In the genomic region with DNA sequence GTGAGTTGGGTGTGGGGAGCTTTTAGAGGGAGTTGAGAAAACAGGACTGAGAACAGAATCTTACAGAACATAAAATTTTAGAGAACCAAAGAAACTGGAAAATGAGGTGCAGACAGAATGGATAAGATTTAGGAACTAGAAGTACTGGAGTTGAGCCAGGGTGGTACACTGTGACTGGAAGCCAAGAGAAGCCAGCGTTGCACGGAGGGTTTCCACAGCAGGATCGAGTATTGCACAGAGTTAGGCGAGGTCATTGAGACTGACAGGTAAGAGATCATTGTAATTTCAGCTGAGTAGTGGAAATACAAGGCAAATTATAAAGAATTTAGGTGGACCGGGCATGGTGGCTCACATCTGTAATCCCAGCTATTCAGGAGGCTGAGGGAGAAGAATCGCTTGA, we compare ENCODE assay signal across 37 cellular contexts. TPM values are rescaled to one million over a fixed set of nuclear protein-coding genes. Genes with fewer than 3 reads are reported as not detected.
"Had no signal": no experiment of that assay in that cellular context is flagged by ENCODE, and none has a peak within 500 bp of the region (broad histone marks: within the 10 kb centered on the region; RNA-seq: fewer than 3 reads in every experiment).

No MANE protein-coding gene starts in this region.

- H3K4me3 Mint-ChIP-seq: activated B cell treated with CpG ODN at 0.5 μM for 24 hours; activated CD8-positive, alpha-beta T cell treated with anti-CD3 and anti-CD28 coated beads for 36 hours; activated naive CD8-positive, alpha-beta T cell; activated T-cell treated with anti-CD3 and anti-CD28 coated beads, Interleukin-2, amount 50 U/mL, for 4 hours; activated T-helper 17 cell treated with anti-CD3 and anti-CD28 coated beads, Interleukin-2, amount 50 U/mL, for 72 hours; central memory CD8-positive, alpha-beta T cell; effector memory CD8-positive, alpha-beta T cell; T-helper 17 cell; T-helper 2 cell treated with Interferon-gamma antibody and Interleukin-4, amounts not matched to agents 5 μg/mL and 100 μg/mL, for 36 hours had no signal

- DNase-seq: activated B cell treated with CpG ODN at 0.5 μM for 24 hours; activated CD4-positive, alpha-beta T cell treated with anti-CD3 and anti-CD28 coated beads for 48 hours; activated CD4-positive, alpha-beta T cell treated with anti-CD3 and anti-CD28 coated beads, Interleukin-2, amount 50 U/mL, for 1 hour; activated CD4-positive, alpha-beta T cell treated with anti-CD3 and anti-CD28 coated beads, Interleukin-2, amount 50 U/mL, for 48 hours; activated CD8-positive, alpha-beta memory T cell treated with anti-CD3 and anti-CD28 coated beads for 24 hours; activated CD8-positive, alpha-beta T cell treated with anti-CD3 and anti-CD28 coated beads for 36 hours; activated effector memory CD4-positive, alpha-beta T cell treated with Interleukin-2 at 50 U/mL for 16 hours; activated gamma-delta T cell treated with Interleukin-2 at 50 U/mL for 16 hours; activated naive CD4-positive, alpha-beta T cell treated with anti-CD3 and anti-CD28 coated beads, Interleukin-2, amount 50 U/mL, for 16 hours; activated naive CD4-positive, alpha-beta T cell treated with Interleukin-2 at 50 U/mL for 16 hours; activated T-cell treated with anti-CD3 and anti-CD28 coated beads, Interleukin-2, amount 50 U/mL, for 4 hours; amniotic stem cell; anterior cingulate cortex; brain microvascular endothelial cell; dermis blood vessel endothelial cell; effector CD4-positive, alpha-beta T cell; effector memory CD8-positive, alpha-beta T cell; erythroblast; esophagus squamous epithelium; foreskin melanocyte; T-helper 1 cell; T-helper 17 cell; T1000; WERI-Rb-1 had no signal

- H3K27me3 Mint-ChIP-seq: activated naive CD8-positive, alpha-beta T cell had no signal

- H3K36me3 Mint-ChIP-seq: activated naive CD8-positive, alpha-beta T cell had no signal

- H3K4me1 Mint-ChIP-seq: activated B cell treated with CpG ODN at 0.5 μM for 24 hours; activated T-helper 17 cell treated with anti-CD3 and anti-CD28 coated beads, Interleukin-2, amount 50 U/mL, for 72 hours had no signal

- H3K27ac Mint-ChIP-seq: activated B cell treated with CpG ODN at 0.5 μM for 24 hours; activated CD8-positive, alpha-beta T cell treated with anti-CD3 and anti-CD28 coated beads for 36 hours; activated naive CD8-positive, alpha-beta T cell; activated T-helper 17 cell treated with anti-CD3 and anti-CD28 coated beads, Interleukin-2, amount 50 U/mL, for 72 hours; T-helper 17 cell had no signal

- H3K9me3 Mint-ChIP-seq: activated B cell treated with CpG ODN at 0.5 μM for 24 hours; activated CD8-positive, alpha-beta T cell treated with anti-CD3 and anti-CD28 coated beads for 36 hours; activated T-cell treated with anti-CD3 and anti-CD28 coated beads, Interleukin-2, amount 50 U/mL, for 4 hours; activated T-helper 17 cell treated with anti-CD3 and anti-CD28 coated beads, Interleukin-2, amount 50 U/mL, for 72 hours; central memory CD8-positive, alpha-beta T cell; effector memory CD8-positive, alpha-beta T cell; T-helper 2 cell treated with Interferon-gamma antibody and Interleukin-4, amounts not matched to agents 5 μg/mL and 100 μg/mL, for 36 hours had no signal

- ATAC-seq: activated CD4-positive, CD25-positive, alpha-beta regulatory T cell treated with anti-CD3 and anti-CD28 coated beads, Interleukin-2, amount 50 U/mL, for 24 hours; activated CD8-positive, alpha-beta T cell treated with anti-CD3 and anti-CD28 coated beads for 36 hours; activated T-cell treated with anti-CD3 and anti-CD28 coated beads, Interleukin-2, amount 50 U/mL, for 4 hours; activated T-helper 17 cell treated with anti-CD3 and anti-CD28 coated beads, Interleukin-2, amount 50 U/mL, for 72 hours; effector memory CD8-positive, alpha-beta T cell; gastroesophageal sphincter; T-helper 17 cell had no signal

RNA-seq across cellular contexts. Expression of a gene that starts 6.6 kb away (rescaled TPM):
- total RNA-seq: activated B cell treated with CpG ODN at 0.5 μM for 24 hours, astrocyte, cerebellum, dermis blood vessel endothelial cell, fibroblast of lung, glomerular endothelial cell had no signal

RNA-seq across cellular contexts. Expression of a gene that starts 41.8 kb away (rescaled TPM):
- total RNA-seq: activated B cell treated with CpG ODN at 0.5 μM for 24 hours; activated CD8-positive, alpha-beta T cell treated with anti-CD3 and anti-CD28 coated beads for 36 hours; activated T-cell treated with anti-CD3 and anti-CD28 coated beads, Interleukin-2, amount 50 U/mL, for 4 hours; activated T-helper 17 cell treated with anti-CD3 and anti-CD28 coated beads, Interleukin-2, amount 50 U/mL, for 72 hours; astrocyte; bronchial epithelial cell; cardiac septum; cerebellum; dermis blood vessel endothelial cell; esophagus squamous epithelium; fibroblast of lung; fibroblast of villous mesenchyme; glomerular endothelial cell; T-helper 17 cell had no signal

RNA-seq across cellular contexts. Expression of a gene that starts 45.9 kb away (rescaled TPM):
- total RNA-seq: activated B cell treated with CpG ODN at 0.5 μM for 24 hours; activated CD8-positive, alpha-beta T cell treated with anti-CD3 and anti-CD28 coated beads for 36 hours; activated T-cell treated with anti-CD3 and anti-CD28 coated beads, Interleukin-2, amount 50 U/mL, for 4 hours; activated T-helper 17 cell treated with anti-CD3 and anti-CD28 coated beads, Interleukin-2, amount 50 U/mL, for 72 hours; astrocyte; cardiac septum; fibroblast of lung; T-helper 17 cell had no signal
